ENCODE assay signal across 8 cellular contexts in the genomic region with DNA sequence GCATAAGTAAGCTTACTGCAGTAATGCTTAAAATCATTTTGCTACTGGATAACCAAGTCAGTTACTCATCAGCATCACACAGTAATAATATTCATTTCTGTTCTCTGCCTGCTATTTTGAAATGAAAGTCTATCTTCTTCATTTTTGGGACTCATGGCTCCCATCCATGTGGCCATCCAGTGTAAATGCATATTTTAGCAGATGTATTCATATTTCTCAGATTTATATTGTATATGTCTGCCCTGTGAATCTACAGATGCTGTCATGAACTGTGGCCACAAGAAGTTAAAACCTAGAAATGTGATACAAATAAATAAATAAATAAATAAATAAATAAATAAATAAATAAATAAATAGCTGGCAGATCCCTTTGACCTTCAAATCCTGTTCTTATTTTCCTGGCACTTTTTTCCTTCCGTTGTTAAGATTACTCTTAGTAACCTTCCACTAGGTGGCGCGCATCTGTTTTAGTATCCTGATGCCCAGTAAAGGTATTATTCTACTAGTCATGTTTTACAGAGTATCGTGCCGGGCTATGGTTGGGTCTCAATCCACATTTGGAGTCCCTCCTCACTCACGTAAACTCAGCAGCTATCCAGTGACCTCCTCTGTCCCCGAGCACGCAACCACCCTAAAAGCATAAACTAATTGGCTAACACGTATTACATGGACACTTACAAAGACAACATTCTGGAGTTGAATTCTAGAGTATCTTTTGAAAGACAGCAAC.
DNase-seq lines count a peak whose midpoint lies in the region; ATAC-seq and TF ChIP-seq lines count a peak whose summit lies in the region.

No MANE protein-coding gene starts in this region.

- no peak overlapping the region for H3K27ac ChIP-seq in mammary epithelial cell (ENCODE audit: insufficient read depth, low read depth, low read length)

- H3K27me3 ChIP-seq in mammary epithelial cell (ENCODE audit: insufficient read depth, low read length), result no peaks in the 10 kb centered on the region

- dilution Hi-C loops in mammary epithelial cell (cut with HindIII; ENCODE audit: low sequenced_read_pairs), result no loop called here

- no peaks in the 10 kb centered on the region for H3K36me3 ChIP-seq in mammary epithelial cell (ENCODE audit: insufficient read depth, low read length)

- H3K36me3 Mint-ChIP-seq in WTC11, result no peaks in the 10 kb centered on the region

- POLR2A ChIA-PET in WTC11 (lab: Charles Lee), result no interaction called here

- intact Hi-C loops in mammary epithelial cell (cut with micrococcal nuclease), result loop anchor here (1.0 to 2.0 kb wide), 3 partner anchors 126 to 689 kb away; no protein-coding TSS in a partner anchor
- intact Hi-C loops in left colon (cut with DNase I, micrococcal nuclease), result loop anchor here in 1 of 2 donors (5.0 kb wide), 1 partner anchor 145 kb away; no protein-coding TSS in a partner anchor

- in situ Hi-C loops in mammary epithelial cell (cut with MboI; ENCODE audit: low sequenced_read_pairs in 2 of 2), result loop anchor here (5.0 kb wide), 2 partner anchors 145 to 150 kb away; no protein-coding TSS in a partner anchor

- CTCF ChIA-PET in WTC11 (lab: Charles Lee), result interaction anchor here (0.6 to 2.2 kb wide), 8 partner anchors 17 to 1461 kb away, joined by 3 to 9 read pairs (median 6); no protein-coding TSS in a partner anchor
- CTCF ChIA-PET in mammary epithelial cell (lab: Charles Lee; ENCODE audit: low non-redundant PET), result interaction anchor here (0.6 kb wide), 2 partner anchors 127 to 148 kb away, joined by 3 read pairs; no protein-coding TSS in a partner anchor

- 21% methylated on average over 9 of the region's 9 CpGs for WGBS in mammary epithelial cell (ENCODE audit: low coverage, missing lambda C conversion rate)

- no peaks in the 10 kb centered on the region for H4K20me1 ChIP-seq in mammary epithelial cell (ENCODE audit: insufficient read depth, low read length)

- no TSS peak for BruUV-seq in mammary epithelial cell (replicated peaks; lab: Mats Ljungman, UMichigan)

- no peak overlapping the region for H3K27ac Mint-ChIP-seq in WTC11

- DNase-seq in DMS153 (lab: John Stamatoyannopoulos, UW), result peak; percentile 69
- peak; percentile 32 for DNase-seq in NCI-H345 treated with DMSO at 0.1 percent for 48 hours (lab: John Stamatoyannopoulos, UW; ENCODE audit: unreplicated experiment)
- DNase-seq in WTC11 (ENCODE audit: low spot score), result peak; percentile 68
- DNase-seq in mammary epithelial cell, result peak; percentile 54
- peak; percentile 49 to 87 for DNase-seq in left colon
- peak; percentile 65 to 73 for DNase-seq in stimulated activated CD4-positive, alpha-beta T cell treated with anti-CD3 and anti-CD28 coated beads, Interleukin-4, amount 100 ng/mL, for 48 hours (ENCODE audit: low read depth in 2 of 2)

- no peaks in the 10 kb centered on the region for H3K9me3 ChIP-seq in mammary epithelial cell (replicated peaks; ENCODE audit: insufficient read depth, low read length)

- no peak overlapping the region for H3K4me3 Mint-ChIP-seq in WTC11

- peak overlapping the region; percentile 54 for H2AFZ ChIP-seq in mammary epithelial cell (ENCODE audit: low read depth, low read length)

- no peaks in the 10 kb centered on the region for H3K4me1 Mint-ChIP-seq in WTC11

- peak; percentile 63 for ATAC-seq in HG02970 (IDR thresholded peaks at IDR 0.05; ENCODE audit: low FRiP score, unreplicated experiment)
- peak; percentile 86 for ATAC-seq in WTC11
- peak; percentile 54 for ATAC-seq in left colon
- ATAC-seq in GM21528 (IDR thresholded peaks at IDR 0.05; ENCODE audit: low FRiP score, unreplicated experiment), result no peak

- no peak overlapping the region for H3K4me3 ChIP-seq in mammary epithelial cell (replicated peaks in 1 of 3; ENCODE audit: insufficient read depth in 1 of 3, low read depth in 2 of 3, low read length in 3 of 3)

- H3K9me3 Mint-ChIP-seq in WTC11, result no peaks in the 10 kb centered on the region

- peak; percentile 59 for TF ChIP-seq CTCF in WTC11 (IDR thresholded peaks at IDR 0.05)
- peak; percentile 44 to 68 for TF ChIP-seq CTCF in mammary epithelial cell (conservative IDR thresholded peaks at IDR 0.05 in 1 of 2, IDR thresholded peaks at IDR 0.05 in 1 of 2; ENCODE audit: extremely low read depth in 1 of 2, insufficient read depth in 1 of 2, low read depth in 1 of 2, low read length in 2 of 2)

- no peaks in the 10 kb centered on the region for H3K79me2 ChIP-seq in mammary epithelial cell (ENCODE audit: insufficient read depth, low read length)

- no peaks in the 10 kb centered on the region for H3K4me1 ChIP-seq in mammary epithelial cell (ENCODE audit: insufficient read depth, low read length)

- H3K27me3 Mint-ChIP-seq in WTC11 (ENCODE audit: low read depth), result peaks cover 31% of the 10 kb centered on the region

- H3K4me2 ChIP-seq in mammary epithelial cell (ENCODE audit: insufficient read depth, low read depth, low read length), result no peak overlapping the region

- no peak overlapping the region for H3K9ac ChIP-seq in mammary epithelial cell (ENCODE audit: insufficient read depth, low read length)

TF ChIP-seq in WTC11, 78 proteins besides CTCF, POLR2A, EP300 and RAD21:
- no peak for TF ChIP-seq FOXK1 (CRISPR knock-in tag; IDR thresholded peaks at IDR 0.05)
TF ChIP-seq in WTC11: peak in this region for 0.
